In the genomic region with DNA sequence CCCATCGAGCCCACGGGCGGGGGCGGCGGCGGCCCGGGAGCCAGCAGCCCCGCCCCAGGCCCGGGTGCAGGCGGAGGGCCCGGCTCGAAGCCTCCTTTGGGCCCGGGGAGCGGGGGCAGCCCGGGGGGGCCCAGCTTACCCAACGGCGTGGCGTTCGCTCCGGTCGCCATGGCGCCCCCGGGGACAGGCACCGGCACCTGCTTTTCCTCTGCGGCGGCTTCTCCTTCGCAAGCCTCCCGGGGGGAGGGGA, we compare ENCODE assay signal across 9 cellular contexts. TPM values are rescaled to one million over a fixed set of nuclear protein-coding genes. Genes with fewer than 3 reads are reported as not detected.
A peak's percentile ranks its signal among the peaks of the same experiment; 100 is the strongest.
DNase-seq lines count a peak whose midpoint lies in the region; ATAC-seq and TF ChIP-seq lines count a peak whose summit lies in the region.
"Had no signal": no experiment of that assay in that cellular context is flagged by ENCODE, and none has a peak within 500 bp of the region (broad histone marks: within the 10 kb centered on the region; RNA-seq: fewer than 3 reads in every experiment).

No MANE protein-coding gene starts in this region.

- TF ChIP-seq CTCF in ascending aorta (IDR thresholded peaks at IDR 0.05), result no peak
- no peak for TF ChIP-seq CTCF in lung (IDR thresholded peaks at IDR 0.05; ENCODE audit: control extremely low read depth, extremely low read depth)

- H3K4me1 Mint-ChIP-seq in CD8-positive, alpha-beta memory T cell, result peaks cover 62 to 70% (median 68%) of the 10 kb centered on the region in 3 donors

- peak overlapping the region in 7 of 8 donors; percentile 97 to 100 (median 99) for H3K27ac Mint-ChIP-seq in CD8-positive, alpha-beta memory T cell

- CTCF ChIA-PET in CD8-positive, alpha-beta memory T cell (lab: Charles Lee), result interaction anchor here (0.7 to 26.7 kb wide), 10 partner anchors 10 to 89 kb away, joined by 3 to 441 read pairs (median 4); a partner anchor contains a TSS

- H3K4me1 ChIP-seq in CD8-positive, alpha-beta memory T cell (ENCODE audit: insufficient read depth, low read length), result peaks cover 58% of the 10 kb centered on the region
- peaks cover 17 to 39% of the 10 kb centered on the region in 2 donors for H3K4me1 ChIP-seq in ascending aorta
- H3K4me1 ChIP-seq in lung (ENCODE audit: control insufficient read depth in 2 of 2, insufficient read depth in 2 of 2, low read length in 2 of 2), result peaks cover 2 to 22% of the 10 kb centered on the region in 2 donors

- H3K36me3 Mint-ChIP-seq in CD8-positive, alpha-beta memory T cell, result peaks cover 27 to 52% (median 31%) of the 10 kb centered on the region in 3 donors

- H3K27ac ChIP-seq in CD8-positive, alpha-beta memory T cell (ENCODE audit: low read depth, low read length), result peak overlapping the region; percentile 98
- H3K27ac ChIP-seq in ascending aorta, result peak overlapping the region; percentile 99 to 100
- peak overlapping the region; percentile 100 for H3K27ac ChIP-seq in lung (ENCODE audit: low read depth in 1 of 2, low read length in 1 of 2)

- intact Hi-C loops in ascending aorta (cut with DNase I), result loop anchor here (1.0 to 2.0 kb wide), 2 partner anchors 32 to 33 kb away; a partner anchor contains a TSS

- DNase-seq in CD8-positive, alpha-beta memory T cell, result no peak
- DNase-seq in ascending aorta (ENCODE audit: low spot score in 2 of 2) (no peak), lung (ENCODE audit: low spot score) (no peak), DMS114 treated with DMSO at 0.1 percent for 48 hours (lab: John Stamatoyannopoulos, UW; ENCODE audit: unreplicated experiment) (no peak), T1000 (lab: John Stamatoyannopoulos, UW) (no peak), cerebellar nuclear complex (lab: John Stamatoyannopoulos, UW) (no peak)
- no peak for DNase-seq in activated CD8-positive, alpha-beta memory T cell treated with anti-CD3 and anti-CD28 coated beads, Interleukin-2, amount 50 U/mL, for 4 hours

- peak; percentile 19 for ATAC-seq in HG02885 (IDR thresholded peaks at IDR 0.05; ENCODE audit: poor library complexity, unreplicated experiment)
- no peak for ATAC-seq in lung (ENCODE audit: insufficient read depth, low FRiP score)

- H3K4me3 Mint-ChIP-seq in CD8-positive, alpha-beta memory T cell, result peak overlapping the region; percentile 82 to 92 (median 88)

- POLR2A ChIA-PET in CD8-positive, alpha-beta memory T cell (lab: Charles Lee), result interaction anchor here (0.9 to 6.6 kb wide), 22 partner anchors 10 to 721 kb away, joined by 3 to 158 read pairs (median 8); a partner anchor contains a TSS

- no peaks in the 10 kb centered on the region for H3K9me3 Mint-ChIP-seq in CD8-positive, alpha-beta memory T cell

- H3K9me3 ChIP-seq in CD8-positive, alpha-beta memory T cell (ENCODE audit: low read length), result no peaks in the 10 kb centered on the region
- H3K9me3 ChIP-seq in ascending aorta, result no peaks in the 10 kb centered on the region
- no peaks in the 10 kb centered on the region for H3K9me3 ChIP-seq in lung (ENCODE audit: control insufficient read depth in 2 of 2, insufficient read depth in 1 of 2, low read length in 1 of 2)

- H3K4me3 ChIP-seq in CD8-positive, alpha-beta memory T cell (ENCODE audit: low read length), result no peak overlapping the region
- H3K4me3 ChIP-seq in ascending aorta (peak overlapping the region; percentile 85 to 95), lung (peak overlapping the region; percentile 93)

- 0 to 1% methylated on average over 7 to 28 of the region's 28 CpGs for WGBS in lung, 2 donors

- peaks cover 0 to 7% of the 10 kb centered on the region in 2 donors for H3K27me3 Mint-ChIP-seq in CD8-positive, alpha-beta memory T cell

- no peaks in the 10 kb centered on the region for H3K27me3 ChIP-seq in CD8-positive, alpha-beta memory T cell (ENCODE audit: insufficient read depth, low read length, poor library complexity, severe bottlenecking)
- H3K27me3 ChIP-seq in ascending aorta (no peaks in the 10 kb centered on the region), lung (ENCODE audit: control insufficient read depth, insufficient read depth) (no peaks in the 10 kb centered on the region)

- H3K36me3 ChIP-seq in CD8-positive, alpha-beta memory T cell (ENCODE audit: insufficient read depth, low read length), result peaks cover 37% of the 10 kb centered on the region
- H3K36me3 ChIP-seq in ascending aorta, result peaks cover 35 to 40% of the 10 kb centered on the region in 2 donors
- H3K36me3 ChIP-seq in lung (ENCODE audit: control insufficient read depth in 2 of 2, insufficient read depth in 2 of 2, low read length in 2 of 2), result peaks cover 14 to 24% of the 10 kb centered on the region in 2 donors

RNA-seq across cellular contexts. Expression of a gene that starts 0.2 kb away (rescaled TPM):
- 100 to 1,000 TPM; 403 to 423 TPM for total RNA-seq in CD8-positive, alpha-beta memory T cell
- polyA plus RNA-seq in CD8-positive, alpha-beta memory T cell, result 176 TPM
- total RNA-seq in ascending aorta (332 TPM), lung (100 to 1,000 TPM; 196 to 213 TPM)
- polyA plus RNA-seq in lung, result 10 to 100 TPM; 76.2 to 97.8 TPM

RNA-seq across cellular contexts. Expression of a gene that starts 18.4 kb away (rescaled TPM):
- 1 to 10 TPM; 2.2 TPM for total RNA-seq in CD8-positive, alpha-beta memory T cell
- 0.15 TPM for polyA plus RNA-seq in CD8-positive, alpha-beta memory T cell
- 13.9 TPM for total RNA-seq in ascending aorta
- 1 to 10 TPM; 3.7 to 3.8 TPM for total RNA-seq in lung
- polyA plus RNA-seq in lung, result 1 to 10 TPM; 1.2 TPM
- total RNA-seq: LHCN-M2 had no signal

RNA-seq across cellular contexts. Expression of a gene that starts 24.9 kb away (rescaled TPM):
- total RNA-seq in CD8-positive, alpha-beta memory T cell, result 10 to 100 TPM; 54.8 to 55.3 TPM
- 39.0 TPM for polyA plus RNA-seq in CD8-positive, alpha-beta memory T cell
- total RNA-seq in ascending aorta (34.0 TPM), lung (10 to 100 TPM; 23.3 to 41.8 TPM)
- 10 to 100 TPM; 15.0 to 24.3 TPM for polyA plus RNA-seq in lung

RNA-seq across cellular contexts. Expression of a gene that starts 32.2 kb away (rescaled TPM):
- 10 to 100 TPM; 45.8 to 47.7 TPM for total RNA-seq in CD8-positive, alpha-beta memory T cell
- polyA plus RNA-seq in CD8-positive, alpha-beta memory T cell, result 45.0 TPM
- 36.6 TPM for total RNA-seq in ascending aorta
- 10 to 100 TPM; 18.8 to 24.9 TPM for total RNA-seq in lung
- 10 to 100 TPM; 15.0 to 18.5 TPM for polyA plus RNA-seq in lung

RNA-seq across cellular contexts. Expression of a gene that starts 34.2 kb away (rescaled TPM):
- total RNA-seq in CD8-positive, alpha-beta memory T cell, result 10 to 100 TPM; 30.2 to 33.5 TPM
- 145 TPM for polyA plus RNA-seq in CD8-positive, alpha-beta memory T cell
- total RNA-seq in ascending aorta, result 44.2 TPM
- total RNA-seq in lung, result 10 to 100 TPM; 20.0 to 39.3 TPM
- 10 to 100 TPM; 22.2 to 46.4 TPM for polyA plus RNA-seq in lung
